ENCODE assay signal across 13 cellular contexts in genomic region chr20:37711987-37712961, GRCh38. TPM values are rescaled to one million over a fixed set of nuclear protein-coding genes. Genes with fewer than 3 reads are reported as not detected.
DNase-seq lines count a peak whose midpoint lies in the region; ATAC-seq and TF ChIP-seq lines count a peak whose summit lies in the region.
"Had no signal": no experiment of that assay in that cellular context is flagged by ENCODE, and none has a peak within 500 bp of the region (broad histone marks: within the 10 kb centered on the region; RNA-seq: fewer than 3 reads in every experiment).

No MANE protein-coding gene starts in this region.

- H3K27ac Mint-ChIP-seq in activated CD8-positive, alpha-beta T cell treated with anti-CD3 and anti-CD28 coated beads for 36 hours = no peak overlapping the region
- H3K27ac Mint-ChIP-seq: IgD-negative memory B cell had no signal

- H3K4me3 ChIP-seq in lower leg skin (ENCODE audit: low read depth, poor library complexity, severe bottlenecking) = no peak overlapping the region
- H3K4me3 ChIP-seq: colonic mucosa had no signal

- no peak for ATAC-seq in activated CD8-positive, alpha-beta T cell treated with anti-CD3 and anti-CD28 coated beads for 36 hours

- WGBS in lower leg skin, 2 donors = 43 to 49% methylated on average over 9 of the region's 9 CpGs

- H3K27me3 Mint-ChIP-seq in activated CD8-positive, alpha-beta T cell treated with anti-CD3 and anti-CD28 coated beads for 36 hours = no peaks in the 10 kb centered on the region
- H3K27me3 Mint-ChIP-seq: IgD-negative memory B cell had no signal

- H3K36me3 Mint-ChIP-seq in activated CD8-positive, alpha-beta T cell treated with anti-CD3 and anti-CD28 coated beads for 36 hours (ENCODE audit: low read depth) = peaks cover 19% of the 10 kb centered on the region

- CTCF ChIA-PET in activated CD8-positive, alpha-beta T cell treated with anti-CD3 and anti-CD28 coated beads for 36 hours (lab: Charles Lee) = no interaction called here

- no peak for TF ChIP-seq POLR2A in lower leg skin (IDR thresholded peaks at IDR 0.05)

- TF ChIP-seq CTCF in activated CD8-positive, alpha-beta T cell treated with anti-CD3 and anti-CD28 coated beads for 36 hours (IDR thresholded peaks at IDR 0.05) = no peak
- TF ChIP-seq CTCF in lower leg skin (IDR thresholded peaks at IDR 0.05) = no peak

- intact Hi-C loops in activated CD8-positive, alpha-beta T cell treated with anti-CD3 and anti-CD28 coated beads for 36 hours (cut with micrococcal nuclease) = no loop called here
- intact Hi-C loops in lower leg skin (cut with DNase I; ENCODE audit: low total_unique reads) = no loop called here

- no peak overlapping the region for H3K4me3 Mint-ChIP-seq in activated CD8-positive, alpha-beta T cell treated with anti-CD3 and anti-CD28 coated beads for 36 hours
- H3K4me3 Mint-ChIP-seq: IgD-negative memory B cell had no signal

- DNase-seq in COR-L47 (lab: John Stamatoyannopoulos, UW) (peak; percentile 17), NCI-H524 (lab: John Stamatoyannopoulos, UW) (peak; percentile 74 to 90), fibroblast of gingiva (ENCODE audit: low read depth) (peak; percentile 32), midbrain (lab: John Stamatoyannopoulos, UW) (peak; percentile 25), lower leg skin (ENCODE audit: low spot score in 2 of 2) (no peak), T-helper 2 cell (no peak)
- DNase-seq in activated CD8-positive, alpha-beta T cell treated with anti-CD3 and anti-CD28 coated beads for 36 hours = no peak
- no peak for DNase-seq in activated CD4-positive, CD25-positive, alpha-beta regulatory T cell (lab: John Stamatoyannopoulos, UW)
- DNase-seq: activated CD8-positive, alpha-beta memory T cell treated with anti-CD3 and anti-CD28 coated beads, Interleukin-2, amount 50 U/mL, for 4 hours; colonic mucosa; foreskin fibroblast; HCEC 1CT had no signal

- POLR2A ChIA-PET in activated CD8-positive, alpha-beta T cell treated with anti-CD3 and anti-CD28 coated beads for 36 hours (lab: Charles Lee) = no interaction called here

- peaks cover 31% of the 10 kb centered on the region for H3K4me1 Mint-ChIP-seq in activated CD8-positive, alpha-beta T cell treated with anti-CD3 and anti-CD28 coated beads for 36 hours (ENCODE audit: low read depth)

- no peaks in the 10 kb centered on the region for H3K9me3 Mint-ChIP-seq in activated CD8-positive, alpha-beta T cell treated with anti-CD3 and anti-CD28 coated beads for 36 hours
- H3K9me3 Mint-ChIP-seq: IgD-negative memory B cell had no signal

RNA-seq across cellular contexts. Expression of gene CTNNBL1, which starts 18.4 kb away (rescaled TPM):
- total RNA-seq in activated CD8-positive, alpha-beta T cell treated with anti-CD3 and anti-CD28 coated beads for 36 hours = 10 to 100 TPM; 67.3 to 74.9 TPM
- 10 to 100 TPM; 22.0 to 35.0 (median 27.5) TPM for total RNA-seq in lower leg skin

Comparison
In these comparisons a context has a peak if more than half of its experiments do, and no peak if none do; other contexts are left out.
1. DNase-seq: peak in COR-L47 (single experiment), NCI-H524 (2 of 2), fibroblast of gingiva (single experiment) and midbrain (single experiment); none in activated CD8-positive, alpha-beta T cell treated with anti-CD3 and anti-CD28 coated beads for 36 hours (single experiment), activated CD4-positive, CD25-positive, alpha-beta regulatory T cell (0 of 4), lower leg skin (0 of 2) and T-helper 2 cell (0 of 5).